13 cellular contexts compared by ENCODE assay signal in genomic region chr1:181219938-181220337, GRCh38.
"Had no signal": no experiment of that assay in that cellular context is flagged by ENCODE, and none has a peak within 500 bp of the region (broad histone marks: within the 10 kb centered on the region; RNA-seq: fewer than 3 reads in every experiment).

No MANE protein-coding gene starts in this region.

- H3K4me3 ChIP-seq: ascending aorta, dorsolateral prefrontal cortex, lung had no signal

- H3K27ac ChIP-seq: ascending aorta, dorsolateral prefrontal cortex had no signal

- H3K9me3 ChIP-seq: ascending aorta had no signal

- DNase-seq: dorsolateral prefrontal cortex; endodermal cell; head of caudate nucleus; left cardiac atrium; midbrain; stimulated activated CD4-positive, alpha-beta T cell treated with anti-CD3 and anti-CD28 coated beads, Interleukin-1b, Interleukin-23, amount 100 ng/mL, for 48 hours; stimulated activated naive CD8-positive, alpha-beta T cell treated with anti-CD3 and anti-CD28 coated beads, Interleukin-15, amount 100 ng/mL, for 72 hours; SW 1271 had no signal

- ATAC-seq: activated CD4-positive, CD25-positive, alpha-beta regulatory T cell treated with anti-CD3 and anti-CD28 coated beads, Interleukin-2, amount 50 U/mL, for 24 hours; left cardiac atrium; sciatic nerve; stimulated activated naive CD8-positive, alpha-beta T cell treated with anti-CD3 and anti-CD28 coated beads, Interleukin-15, amount 100 ng/mL, for 72 hours had no signal

- FAIRE-seq: frontal cortex had no signal

- H3K4me1 ChIP-seq: ascending aorta had no signal

- H3K27me3 ChIP-seq: ascending aorta had no signal

- H3K36me3 ChIP-seq: ascending aorta had no signal
